Comparison of ENCODE assay signal across 1 cellular context in the genomic region with DNA sequence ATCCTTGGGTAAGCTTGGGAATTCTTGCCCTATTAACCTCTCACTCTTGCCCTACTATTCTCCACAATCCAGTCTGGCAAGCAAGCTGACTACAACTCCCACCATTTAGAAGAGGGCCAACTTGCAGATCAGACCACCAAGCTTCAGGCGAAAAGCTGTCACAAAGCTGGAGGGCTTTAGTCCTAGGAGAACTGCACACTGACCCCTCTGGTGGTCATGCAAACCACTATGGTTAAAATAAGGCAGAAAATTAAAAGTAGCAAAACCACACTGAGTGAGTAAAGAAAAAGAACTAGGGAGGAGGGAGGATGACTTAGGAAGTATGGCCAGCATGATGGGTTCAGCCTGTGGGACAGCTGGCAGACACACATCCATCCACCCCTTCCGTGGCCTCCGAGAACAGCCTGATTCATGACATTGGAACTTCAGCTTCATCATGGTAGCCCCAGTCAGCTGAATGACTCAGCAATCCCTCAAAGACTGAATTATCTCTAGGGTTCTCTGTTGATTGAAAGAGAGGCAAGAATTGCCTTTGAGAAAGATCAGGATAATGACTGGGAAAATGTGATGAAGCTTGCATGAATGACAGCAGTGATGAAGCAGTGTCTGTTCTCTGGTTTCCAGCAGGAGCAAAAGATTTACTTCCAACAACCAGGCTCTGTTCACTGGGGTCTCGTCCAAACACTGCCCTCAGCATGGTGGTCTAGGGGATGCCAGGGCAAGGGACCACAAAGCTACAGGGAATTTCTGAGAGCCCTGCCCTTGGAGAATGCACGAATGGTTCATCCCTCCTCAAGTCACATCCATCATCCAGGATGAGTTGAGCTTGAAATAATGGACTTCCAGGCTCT.
TF ChIP-seq lines count a peak whose summit lies in the region.

No MANE protein-coding gene starts in this region.

TF ChIP-seq in HepG2, 621 proteins besides CTCF, POLR2A, EP300 and RAD21 (continued from another document):
- TF ChIP-seq PRDM15 (CRISPR knock-in tag; IDR thresholded peaks at IDR 0.05) (no peak), ZNF740 (CRISPR knock-in tag; IDR thresholded peaks at IDR 0.05) (no peak), JUNB (CRISPR knock-in tag; IDR thresholded peaks at IDR 0.05; ENCODE audit: borderline replicate concordance) (peak; percentile 71; the same call in 1 of the 2 replicates), ZKSCAN8 (CRISPR knock-in tag; IDR thresholded peaks at IDR 0.05; ENCODE audit: borderline replicate concordance) (no peak), ZBTB34 (CRISPR knock-in tag; IDR thresholded peaks at IDR 0.05) (no peak), ZNF644 (CRISPR knock-in tag; IDR thresholded peaks at IDR 0.05; ENCODE audit: low read depth) (peak; percentile 96), MXI1 (IDR thresholded peaks at IDR 0.05; ENCODE audit: borderline replicate concordance, low read depth, low read length) (peak; percentile 65; the same call in 1 of the 3 replicates), TFAP4 (IDR thresholded peaks at IDR 0.05; ENCODE audit: borderline replicate concordance, low read depth) (peak; percentile 77; the same call in 1 of the 2 replicates), HINFP (CRISPR knock-in tag; IDR thresholded peaks at IDR 0.05; ENCODE audit: low read depth) (no peak), CSRNP1 (CRISPR knock-in tag; IDR thresholded peaks at IDR 0.05) (no peak), RFXAP (CRISPR knock-in tag; IDR thresholded peaks at IDR 0.05; ENCODE audit: borderline replicate concordance) (no peak), FOSL1 (CRISPR knock-in tag; IDR thresholded peaks at IDR 0.05; ENCODE audit: borderline replicate concordance) (peak; percentile 67; the same call in 1 of the 2 replicates), ZNF292 (CRISPR knock-in tag; IDR thresholded peaks at IDR 0.05; ENCODE audit: borderline replicate concordance, low read depth) (no peak), SAP130 (CRISPR knock-in tag; IDR thresholded peaks at IDR 0.05; ENCODE audit: low read depth) (peak; percentile 78), CENPX (CRISPR knock-in tag; IDR thresholded peaks at IDR 0.05) (no peak), ZNF850 (CRISPR knock-in tag; conservative IDR thresholded peaks at IDR 0.05) (no peak), ZNF83 (CRISPR knock-in tag; IDR thresholded peaks at IDR 0.05; ENCODE audit: borderline replicate concordance) (no peak), THAP11 (CRISPR knock-in tag; IDR thresholded peaks at IDR 0.05) (peak; percentile 28; the same call in 1 of the 2 replicates), DBP (CRISPR knock-in tag; IDR thresholded peaks at IDR 0.05; ENCODE audit: not compliant biosample characterization) (no peak), MTF2 (CRISPR knock-in tag; IDR thresholded peaks at IDR 0.05; ENCODE audit: borderline replicate concordance) (no peak), CCDC6 (CRISPR knock-in tag; IDR thresholded peaks at IDR 0.05) (no peak), ZNF33B (CRISPR knock-in tag; IDR thresholded peaks at IDR 0.05) (no peak)
- TF ChIP-seq, protein P1, sequence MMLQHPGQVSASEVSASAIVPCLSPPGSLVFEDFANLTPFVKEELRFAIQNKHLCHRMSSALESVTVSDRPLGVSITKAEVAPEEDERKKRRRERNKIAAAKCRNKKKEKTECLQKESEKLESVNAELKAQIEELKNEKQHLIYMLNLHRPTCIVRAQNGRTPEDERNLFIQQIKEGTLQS (CRISPR knock-in tag; IDR thresholded peaks at IDR 0.05) = 0 out of 2 replicates have a peak, but pooled peaks have one; percentile 50
- TF ChIP-seq, protein P2, sequence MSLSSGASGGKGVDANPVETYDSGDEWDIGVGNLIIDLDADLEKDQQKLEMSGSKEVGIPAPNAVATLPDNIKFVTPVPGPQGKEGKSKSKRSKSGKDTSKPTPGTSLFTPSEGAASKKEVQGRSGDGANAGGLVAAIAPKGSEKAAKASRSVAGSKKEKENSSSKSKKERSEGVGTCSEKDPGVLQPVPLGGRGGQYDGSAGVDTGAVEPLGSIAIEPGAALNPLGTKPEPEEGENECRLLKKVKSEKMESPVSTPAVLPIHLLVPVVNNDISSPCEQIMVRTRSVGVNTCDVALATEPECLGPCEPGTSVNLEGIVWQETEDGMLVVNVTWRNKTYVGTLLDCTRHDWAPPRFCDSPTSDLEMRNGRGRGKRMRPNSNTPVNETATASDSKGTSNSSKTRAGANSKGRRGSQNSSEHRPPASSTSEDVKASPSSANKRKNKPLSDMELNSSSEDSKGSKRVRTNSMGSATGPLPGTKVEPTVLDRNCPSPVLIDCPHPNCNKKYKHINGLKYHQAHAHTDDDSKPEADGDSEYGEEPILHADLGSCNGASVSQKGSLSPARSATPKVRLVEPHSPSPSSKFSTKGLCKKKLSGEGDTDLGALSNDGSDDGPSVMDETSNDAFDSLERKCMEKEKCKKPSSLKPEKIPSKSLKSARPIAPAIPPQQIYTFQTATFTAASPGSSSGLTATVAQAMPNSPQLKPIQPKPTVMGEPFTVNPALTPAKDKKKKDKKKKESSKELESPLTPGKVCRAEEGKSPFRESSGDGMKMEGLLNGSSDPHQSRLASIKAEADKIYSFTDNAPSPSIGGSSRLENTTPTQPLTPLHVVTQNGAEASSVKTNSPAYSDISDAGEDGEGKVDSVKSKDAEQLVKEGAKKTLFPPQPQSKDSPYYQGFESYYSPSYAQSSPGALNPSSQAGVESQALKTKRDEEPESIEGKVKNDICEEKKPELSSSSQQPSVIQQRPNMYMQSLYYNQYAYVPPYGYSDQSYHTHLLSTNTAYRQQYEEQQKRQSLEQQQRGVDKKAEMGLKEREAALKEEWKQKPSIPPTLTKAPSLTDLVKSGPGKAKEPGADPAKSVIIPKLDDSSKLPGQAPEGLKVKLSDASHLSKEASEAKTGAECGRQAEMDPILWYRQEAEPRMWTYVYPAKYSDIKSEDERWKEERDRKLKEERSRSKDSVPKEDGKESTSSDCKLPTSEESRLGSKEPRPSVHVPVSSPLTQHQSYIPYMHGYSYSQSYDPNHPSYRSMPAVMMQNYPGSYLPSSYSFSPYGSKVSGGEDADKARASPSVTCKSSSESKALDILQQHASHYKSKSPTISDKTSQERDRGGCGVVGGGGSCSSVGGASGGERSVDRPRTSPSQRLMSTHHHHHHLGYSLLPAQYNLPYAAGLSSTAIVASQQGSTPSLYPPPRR (CRISPR knock-in tag; IDR thresholded peaks at IDR 0.05; ENCODE audit: borderline replicate concordance) = no peak
- TF ChIP-seq, protein P3, sequence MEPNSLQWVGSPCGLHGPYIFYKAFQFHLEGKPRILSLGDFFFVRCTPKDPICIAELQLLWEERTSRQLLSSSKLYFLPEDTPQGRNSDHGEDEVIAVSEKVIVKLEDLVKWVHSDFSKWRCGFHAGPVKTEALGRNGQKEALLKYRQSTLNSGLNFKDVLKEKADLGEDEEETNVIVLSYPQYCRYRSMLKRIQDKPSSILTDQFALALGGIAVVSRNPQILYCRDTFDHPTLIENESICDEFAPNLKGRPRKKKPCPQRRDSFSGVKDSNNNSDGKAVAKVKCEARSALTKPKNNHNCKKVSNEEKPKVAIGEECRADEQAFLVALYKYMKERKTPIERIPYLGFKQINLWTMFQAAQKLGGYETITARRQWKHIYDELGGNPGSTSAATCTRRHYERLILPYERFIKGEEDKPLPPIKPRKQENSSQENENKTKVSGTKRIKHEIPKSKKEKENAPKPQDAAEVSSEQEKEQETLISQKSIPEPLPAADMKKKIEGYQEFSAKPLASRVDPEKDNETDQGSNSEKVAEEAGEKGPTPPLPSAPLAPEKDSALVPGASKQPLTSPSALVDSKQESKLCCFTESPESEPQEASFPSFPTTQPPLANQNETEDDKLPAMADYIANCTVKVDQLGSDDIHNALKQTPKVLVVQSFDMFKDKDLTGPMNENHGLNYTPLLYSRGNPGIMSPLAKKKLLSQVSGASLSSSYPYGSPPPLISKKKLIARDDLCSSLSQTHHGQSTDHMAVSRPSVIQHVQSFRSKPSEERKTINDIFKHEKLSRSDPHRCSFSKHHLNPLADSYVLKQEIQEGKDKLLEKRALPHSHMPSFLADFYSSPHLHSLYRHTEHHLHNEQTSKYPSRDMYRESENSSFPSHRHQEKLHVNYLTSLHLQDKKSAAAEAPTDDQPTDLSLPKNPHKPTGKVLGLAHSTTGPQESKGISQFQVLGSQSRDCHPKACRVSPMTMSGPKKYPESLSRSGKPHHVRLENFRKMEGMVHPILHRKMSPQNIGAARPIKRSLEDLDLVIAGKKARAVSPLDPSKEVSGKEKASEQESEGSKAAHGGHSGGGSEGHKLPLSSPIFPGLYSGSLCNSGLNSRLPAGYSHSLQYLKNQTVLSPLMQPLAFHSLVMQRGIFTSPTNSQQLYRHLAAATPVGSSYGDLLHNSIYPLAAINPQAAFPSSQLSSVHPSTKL (CRISPR knock-in tag; IDR thresholded peaks at IDR 0.05) = peak; percentile 44; the same call in 1 of the 2 replicates
